ENCODE assay signal across 8 cellular contexts in the genomic region with DNA sequence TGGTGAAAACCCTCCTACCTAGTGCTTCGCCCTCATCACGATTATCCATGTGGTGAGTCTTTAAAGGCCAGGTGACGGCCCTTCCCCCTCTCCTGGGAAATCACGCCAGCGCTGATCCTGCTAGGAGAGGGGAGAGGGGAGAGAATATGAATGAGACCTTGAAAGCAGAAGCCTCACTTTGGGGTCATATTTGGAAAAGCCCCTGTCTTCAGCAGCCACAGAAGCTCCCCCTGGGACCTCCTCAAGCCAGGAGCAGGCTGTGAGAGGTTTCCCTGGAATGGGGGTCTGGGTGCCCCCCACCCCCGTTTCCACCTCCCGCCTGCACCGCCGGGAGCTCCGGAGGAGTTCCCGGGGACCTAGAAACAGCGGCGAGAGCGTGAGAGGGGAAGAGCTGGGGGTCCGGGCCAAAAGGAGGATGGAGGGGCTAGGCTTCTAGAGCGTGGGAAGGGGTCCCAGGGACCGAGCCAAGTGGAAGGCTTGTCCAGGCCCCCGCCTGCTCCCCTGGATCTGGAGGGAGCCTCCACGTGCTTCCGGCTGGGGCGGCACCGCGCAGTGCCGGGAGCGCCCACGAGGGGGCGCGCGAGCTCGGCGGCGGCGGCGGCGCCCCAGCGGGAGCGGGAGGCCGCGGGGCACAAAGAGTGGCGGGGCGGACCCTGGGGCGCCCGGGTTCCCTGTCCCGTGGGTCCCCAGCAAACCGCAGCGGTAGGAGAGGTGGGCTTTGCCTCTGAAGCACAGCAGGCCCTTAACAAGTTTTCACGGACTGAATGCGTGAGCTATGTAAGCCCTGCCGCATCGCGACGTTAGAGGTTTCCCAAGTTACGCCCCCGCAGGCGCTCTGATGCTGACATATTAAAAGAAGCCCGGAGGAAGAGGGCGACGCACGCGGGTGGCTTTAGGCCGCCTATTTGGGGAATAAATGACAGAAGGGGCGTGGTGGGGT.
DNase-seq lines count a peak whose midpoint lies in the region; ATAC-seq and TF ChIP-seq lines count a peak whose summit lies in the region.

No MANE protein-coding gene starts in this region.

- H3K79me2 ChIP-seq in DND-41 (ENCODE audit: insufficient read depth, low read length) (no peaks in the 10 kb centered on the region), SU-DHL-6 (ENCODE audit: insufficient read depth, low read length) (no peaks in the 10 kb centered on the region), hepatocyte (no peaks in the 10 kb centered on the region)

- peak overlapping the region; percentile 20 to 81 (median 35) for H3K27ac Mint-ChIP-seq in IgD-negative memory B cell

- peak overlapping the region; percentile 73 for H3K4me2 ChIP-seq in DND-41 (ENCODE audit: insufficient read depth, low read length)
- H3K4me2 ChIP-seq in SU-DHL-6 (ENCODE audit: low read depth, low read length, poor library complexity, severe bottlenecking), result peak overlapping the region; percentile 88
- peak overlapping the region; percentile 100 for H3K4me2 ChIP-seq in hepatocyte

- peaks cover 18% of the 10 kb centered on the region for H3K27me3 Mint-ChIP-seq in IgD-negative memory B cell

- peak; percentile 55 for DNase-seq in DND-41
- DNase-seq in amniotic epithelial cell (ENCODE audit: low read depth), result peak; percentile 24
- peak; percentile 71 for DNase-seq in hepatocyte (ENCODE audit: low spot score)
- DNase-seq in sciatic nerve (ENCODE audit: low spot score), result peak; percentile 74
- DNase-seq in NCI-H2029 (lab: John Stamatoyannopoulos, UW), result no peak

- peaks cover 14% of the 10 kb centered on the region for H3K27me3 ChIP-seq in DND-41 (ENCODE audit: insufficient read depth, low read length, poor library complexity)
- H3K27me3 ChIP-seq in SU-DHL-6 (ENCODE audit: low read length), result no peaks in the 10 kb centered on the region
- H3K27me3 ChIP-seq in hepatocyte, result peaks cover 65% of the 10 kb centered on the region

- H3K4me1 ChIP-seq in DND-41 (ENCODE audit: insufficient read depth, low read length) (peaks cover 14% of the 10 kb centered on the region), hepatocyte (ENCODE audit: insufficient read depth) (peaks cover 9% of the 10 kb centered on the region)

- peak; percentile 79 for TF ChIP-seq CTCF in DND-41 (IDR thresholded peaks at IDR 0.05; ENCODE audit: borderline replicate concordance, extremely low read depth, low read length, poor library complexity, severe bottlenecking)
- TF ChIP-seq CTCF in SU-DHL-6 (IDR thresholded peaks at IDR 0.05; ENCODE audit: insufficient read depth, low read length, poor library complexity, severe bottlenecking), result peak; percentile 87
- peak; percentile 68 for TF ChIP-seq CTCF in hepatocyte (IDR thresholded peaks at IDR 0.05; ENCODE audit: poor library complexity)

- ATAC-seq in DND-41 (ENCODE audit: insufficient read depth, low read depth) (peak; percentile 92), GM21576 (IDR thresholded peaks at IDR 0.05; ENCODE audit: unreplicated experiment) (peak; percentile 89), sciatic nerve (peak; percentile 88)

- H3K4me3 Mint-ChIP-seq in IgD-negative memory B cell, result peak overlapping the region; percentile 70 to 94 (median 86)

- H3K27ac ChIP-seq in DND-41 (ENCODE audit: low read length) (no peak overlapping the region), SU-DHL-6 (ENCODE audit: low read depth, low read length) (no peak overlapping the region), hepatocyte (no peak overlapping the region)

- H3K9me3 ChIP-seq in DND-41 (ENCODE audit: insufficient read depth, low read length, severe bottlenecking) (no peaks in the 10 kb centered on the region), SU-DHL-6 (ENCODE audit: insufficient read depth, low read length) (no peaks in the 10 kb centered on the region), hepatocyte (ENCODE audit: low read depth) (no peaks in the 10 kb centered on the region)

- H2AFZ ChIP-seq in DND-41 (ENCODE audit: low read depth, low read length) (peak overlapping the region; percentile 75), SU-DHL-6 (ENCODE audit: low read depth, low read length, severe bottlenecking) (peak overlapping the region; percentile 100), hepatocyte (peak overlapping the region; percentile 95)

- H3K36me3 ChIP-seq in DND-41 (ENCODE audit: insufficient read depth, low read length), result no peaks in the 10 kb centered on the region
- H3K36me3 ChIP-seq in SU-DHL-6 (ENCODE audit: low read length), result no peaks in the 10 kb centered on the region
- H3K36me3 ChIP-seq in hepatocyte (replicated peaks; ENCODE audit: insufficient read depth, low read depth), result no peaks in the 10 kb centered on the region

- peaks cover 2% of the 10 kb centered on the region for H3K36me3 Mint-ChIP-seq in IgD-negative memory B cell

- H3F3A ChIP-seq in SU-DHL-6 (ENCODE audit: insufficient read depth), result no peaks in the 10 kb centered on the region

- no peaks in the 10 kb centered on the region for H3K9me2 ChIP-seq in SU-DHL-6 (replicated peaks; ENCODE audit: insufficient read depth, low read length)
- no peaks in the 10 kb centered on the region for H3K9me2 ChIP-seq in hepatocyte (replicated peaks; ENCODE audit: insufficient read depth)

- intact Hi-C loops in sciatic nerve (cut with DNase I), result loop anchor here (5.0 kb wide), 1 partner anchor 72 kb away; no protein-coding TSS in a partner anchor

- H3K9ac ChIP-seq in DND-41 (ENCODE audit: low read depth, low read length) (peak overlapping the region; percentile 45), SU-DHL-6 (ENCODE audit: low read length) (peak overlapping the region; percentile 62)

- H3K9me3 Mint-ChIP-seq in IgD-negative memory B cell, result no peaks in the 10 kb centered on the region

- peaks cover 10 to 19% (median 14%) of the 10 kb centered on the region in 3 donors for H3K4me1 Mint-ChIP-seq in IgD-negative memory B cell

- 3% methylated on average over 54 of the region's 62 CpGs for WGBS in hepatocyte (ENCODE audit: low lambda C conversion rate, missing lambda C conversion rate)

- H4K20me1 ChIP-seq in DND-41 (ENCODE audit: insufficient read depth, low read length) (no peaks in the 10 kb centered on the region), SU-DHL-6 (ENCODE audit: low read depth, low read length) (no peaks in the 10 kb centered on the region), hepatocyte (ENCODE audit: insufficient read depth, poor library complexity, severe bottlenecking) (no peaks in the 10 kb centered on the region)

- peak overlapping the region; percentile 11 to 51; a peak in 3 of 4 replicates for H3K4me3 ChIP-seq in DND-41 (ENCODE audit: low read depth in 1 of 2, low read length in 2 of 2)
- peak overlapping the region; percentile 55 for H3K4me3 ChIP-seq in SU-DHL-6 (ENCODE audit: insufficient read depth, low read length, poor library complexity, severe bottlenecking)
- H3K4me3 ChIP-seq in hepatocyte, result peak overlapping the region; percentile 73
